9 cellular contexts compared by ENCODE assay signal in the genomic region with DNA sequence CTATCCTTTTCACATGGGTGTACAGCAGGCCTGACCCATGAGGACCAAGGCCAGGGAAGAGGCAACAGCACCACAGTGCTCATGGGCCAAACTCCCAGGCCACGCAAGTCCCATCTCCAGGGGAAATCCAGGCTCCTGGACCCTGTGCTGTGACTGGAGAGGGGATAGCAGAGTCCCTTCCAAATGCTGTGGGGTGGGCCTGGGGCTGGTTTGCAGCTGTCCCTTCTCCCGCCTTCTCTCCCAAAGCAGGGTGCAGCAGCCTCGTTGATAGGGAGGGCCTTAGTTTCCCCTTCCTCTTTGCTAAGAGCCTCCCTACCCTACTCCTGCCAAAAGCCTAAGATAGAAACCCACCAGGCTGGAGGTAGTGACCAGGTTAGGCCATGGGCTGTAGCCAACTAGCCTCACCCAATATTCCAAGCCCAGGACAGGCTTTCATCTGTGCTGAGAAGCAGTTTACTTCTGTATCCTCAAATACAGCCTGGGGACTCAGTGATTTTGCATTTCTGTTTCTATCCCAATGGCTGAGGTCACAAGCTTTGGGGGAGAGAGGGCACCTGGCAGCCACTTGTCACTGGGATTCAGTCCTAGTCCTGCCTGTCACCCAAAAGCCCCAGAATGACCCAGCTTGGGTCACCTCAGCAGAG. TPM values are rescaled to one million over a fixed set of nuclear protein-coding genes. Genes with fewer than 3 reads are reported as not detected.
DNase-seq lines count a peak whose midpoint lies in the region; ATAC-seq and TF ChIP-seq lines count a peak whose summit lies in the region.
"Had no signal": no experiment of that assay in that cellular context is flagged by ENCODE, and none has a peak within 500 bp of the region (broad histone marks: within the 10 kb centered on the region; RNA-seq: fewer than 3 reads in every experiment).

No MANE protein-coding gene starts in this region.

- no peaks in the 10 kb centered on the region for H3K9me3 Mint-ChIP-seq in activated CD8-positive, alpha-beta memory T cell treated with anti-CD3 and anti-CD28 coated beads, Interleukin-2, amount 10 ng/mL, durations not matched to agents 7 days and 5 days (ENCODE audit: low read depth)
- no peaks in the 10 kb centered on the region for H3K9me3 Mint-ChIP-seq in activated naive CD8-positive, alpha-beta T cell treated with anti-CD3 and anti-CD28 coated beads, Interleukin-2, amount 10 ng/mL, durations not matched to agents 7 days and 5 days
- no peaks in the 10 kb centered on the region for H3K9me3 Mint-ChIP-seq in osteocyte (ENCODE audit: unreplicated experiment)

- H3K36me3 ChIP-seq in right lobe of liver = peaks cover 0 to 35% (median 6%) of the 10 kb centered on the region in 4 donors
- peaks cover 8% of the 10 kb centered on the region for H3K36me3 ChIP-seq in thoracic aorta

- no CpG with 5 or more reads among the region's 3 CpGs for WGBS in right lobe of liver (ENCODE audit: insufficient coverage, low coverage, low lambda C conversion rate, missing lambda C conversion rate)

- intact Hi-C loops in right lobe of liver (cut with DNase I) = no loop called here

- no peaks in the 10 kb centered on the region for H3K27me3 Mint-ChIP-seq in activated CD8-positive, alpha-beta memory T cell treated with anti-CD3 and anti-CD28 coated beads, Interleukin-2, amount 10 ng/mL, durations not matched to agents 7 days and 5 days
- H3K27me3 Mint-ChIP-seq in activated naive CD8-positive, alpha-beta T cell treated with anti-CD3 and anti-CD28 coated beads, Interleukin-2, amount 10 ng/mL, durations not matched to agents 7 days and 5 days = no peaks in the 10 kb centered on the region
- no peaks in the 10 kb centered on the region for H3K27me3 Mint-ChIP-seq in osteocyte (ENCODE audit: unreplicated experiment)

- H3K36me3 Mint-ChIP-seq in activated CD8-positive, alpha-beta memory T cell treated with anti-CD3 and anti-CD28 coated beads, Interleukin-2, amount 10 ng/mL, durations not matched to agents 7 days and 5 days = peaks cover 4% of the 10 kb centered on the region
- H3K36me3 Mint-ChIP-seq in activated naive CD8-positive, alpha-beta T cell treated with anti-CD3 and anti-CD28 coated beads, Interleukin-2, amount 10 ng/mL, durations not matched to agents 7 days and 5 days = peaks cover 6% of the 10 kb centered on the region
- no peaks in the 10 kb centered on the region for H3K36me3 Mint-ChIP-seq in osteocyte (ENCODE audit: unreplicated experiment)

- H3K27me3 ChIP-seq in right lobe of liver = no peaks in the 10 kb centered on the region
- H3K27me3 ChIP-seq in thoracic aorta (replicated peaks; ENCODE audit: insufficient read depth) = no peaks in the 10 kb centered on the region

- H3K4me3 ChIP-seq in right lobe of liver (peak overlapping the region; percentile 63 to 98 (median 89)), thoracic aorta (peak overlapping the region; percentile 81)

- TF ChIP-seq CTCF in right lobe of liver (IDR thresholded peaks at IDR 0.05) (no peak), thoracic aorta (IDR thresholded peaks at IDR 0.05) (no peak), osteocyte (IDR thresholded peaks at IDR 0.05) (no peak)

- H3K27ac ChIP-seq in right lobe of liver (peak overlapping the region; percentile 88 to 98 (median 89)), thoracic aorta (peak overlapping the region; percentile 82 to 89)

- no peak for ATAC-seq in activated CD8-positive, alpha-beta memory T cell treated with anti-CD3 and anti-CD28 coated beads, Interleukin-2, amount 10 ng/mL, durations not matched to agents 7 days and 5 days
- ATAC-seq in activated naive CD8-positive, alpha-beta T cell treated with anti-CD3 and anti-CD28 coated beads, Interleukin-2, amount 10 ng/mL, durations not matched to agents 7 days and 5 days (ENCODE audit: low read depth) = no peak
- ATAC-seq in right lobe of liver = peak in 1 of 4 donors; percentile 1
- ATAC-seq in thoracic aorta (ENCODE audit: insufficient number of reproducible peaks, low FRiP score, low read depth) = no peak

- H3K9me3 ChIP-seq in right lobe of liver = no peaks in the 10 kb centered on the region
- H3K9me3 ChIP-seq in thoracic aorta = no peaks in the 10 kb centered on the region

- H3K4me3 Mint-ChIP-seq in activated CD8-positive, alpha-beta memory T cell treated with anti-CD3 and anti-CD28 coated beads, Interleukin-2, amount 10 ng/mL, durations not matched to agents 7 days and 5 days = peak overlapping the region; percentile 68
- peak overlapping the region; percentile 89 for H3K4me3 Mint-ChIP-seq in activated naive CD8-positive, alpha-beta T cell treated with anti-CD3 and anti-CD28 coated beads, Interleukin-2, amount 10 ng/mL, durations not matched to agents 7 days and 5 days
- H3K4me3 Mint-ChIP-seq in osteocyte (ENCODE audit: unreplicated experiment) = no peak overlapping the region

- peak overlapping the region; percentile 81 for H3K27ac Mint-ChIP-seq in activated CD8-positive, alpha-beta memory T cell treated with anti-CD3 and anti-CD28 coated beads, Interleukin-2, amount 10 ng/mL, durations not matched to agents 7 days and 5 days
- H3K27ac Mint-ChIP-seq in activated naive CD8-positive, alpha-beta T cell treated with anti-CD3 and anti-CD28 coated beads, Interleukin-2, amount 10 ng/mL, durations not matched to agents 7 days and 5 days = peak overlapping the region; percentile 95
- H3K27ac Mint-ChIP-seq in osteocyte (ENCODE audit: unreplicated experiment) = no peak overlapping the region

- DNase-seq in activated CD8-positive, alpha-beta memory T cell treated with anti-CD3 and anti-CD28 coated beads, Interleukin-2, amount 10 ng/mL, durations not matched to agents 7 days and 5 days = no peak
- no peak for DNase-seq in activated CD8-positive, alpha-beta memory T cell treated with anti-CD3 and anti-CD28 coated beads, Interleukin-2, amount 50 U/mL, for 4 hours
- DNase-seq in activated naive CD8-positive, alpha-beta T cell treated with anti-CD3 and anti-CD28 coated beads, Interleukin-2, amount 10 ng/mL, durations not matched to agents 7 days and 5 days = no peak
- no peak for DNase-seq in right lobe of liver
- no peak for DNase-seq in thoracic aorta (ENCODE audit: low spot score)
- no peak for DNase-seq in NCI-H748 (lab: John Stamatoyannopoulos, UW; ENCODE audit: unreplicated experiment)
- DNase-seq in cerebellum (ENCODE audit: low spot score) = no peak
- no peak for DNase-seq in osteocyte (ENCODE audit: extremely low spot score, unreplicated experiment)
- DNase-seq: SHP77 treated with DMSO at 0.1 percent for 48 hours had no signal

- TF ChIP-seq POLR2A in right lobe of liver (IDR thresholded peaks at IDR 0.05) = no peak

- H3K4me1 ChIP-seq in right lobe of liver (peaks cover 3 to 27% (median 10%) of the 10 kb centered on the region in 4 donors), thoracic aorta (ENCODE audit: control insufficient read depth in 1 of 2, low read depth in 2 of 2) (peaks cover 27 to 46% of the 10 kb centered on the region in 2 donors)

- POLR2A ChIA-PET in activated naive CD8-positive, alpha-beta T cell treated with anti-CD3 and anti-CD28 coated beads, Interleukin-2, amount 10 ng/mL, durations not matched to agents 7 days and 5 days (lab: Charles Lee) = interaction anchor here (0.8 to 2.5 kb wide), 5 partner anchors 18 to 117 kb away, joined by 3 to 14 read pairs (median 4); a partner anchor contains a TSS

- CTCF ChIA-PET in activated CD8-positive, alpha-beta memory T cell treated with anti-CD3 and anti-CD28 coated beads, Interleukin-2, amount 10 ng/mL, durations not matched to agents 7 days and 5 days (lab: Charles Lee) = interaction anchor here (1.0 kb wide), 1 partner anchor 217 kb away, joined by 3 read pairs; no protein-coding TSS in a partner anchor

- peaks cover 41% of the 10 kb centered on the region for H3K4me1 Mint-ChIP-seq in activated CD8-positive, alpha-beta memory T cell treated with anti-CD3 and anti-CD28 coated beads, Interleukin-2, amount 10 ng/mL, durations not matched to agents 7 days and 5 days
- peaks cover 34% of the 10 kb centered on the region for H3K4me1 Mint-ChIP-seq in activated naive CD8-positive, alpha-beta T cell treated with anti-CD3 and anti-CD28 coated beads, Interleukin-2, amount 10 ng/mL, durations not matched to agents 7 days and 5 days
- H3K4me1 Mint-ChIP-seq in osteocyte (ENCODE audit: unreplicated experiment) = peaks cover 11% of the 10 kb centered on the region

RNA-seq across cellular contexts. Expression of a gene that starts 1.4 kb away (rescaled TPM):
- 10 to 100 TPM; 39.6 to 48.0 TPM for total RNA-seq in activated CD8-positive, alpha-beta memory T cell treated with anti-CD3 and anti-CD28 coated beads, Interleukin-2, amount 10 ng/mL, durations not matched to agents 7 days and 5 days
- total RNA-seq in activated naive CD8-positive, alpha-beta T cell treated with anti-CD3 and anti-CD28 coated beads, Interleukin-2, amount 10 ng/mL, durations not matched to agents 7 days and 5 days = 10 to 100 TPM; 48.9 to 49.2 TPM
- total RNA-seq in right lobe of liver (100 to 1,000 TPM; 198 to 296 (median 222) TPM), thoracic aorta (100 to 1,000 TPM; 242 to 436 TPM), cerebellum (14.1 TPM), osteocyte (17.2 and 17.5 TPM in 2 replicates)

RNA-seq across cellular contexts. Expression of a gene that starts 13.6 kb away (rescaled TPM):
- total RNA-seq in activated CD8-positive, alpha-beta memory T cell treated with anti-CD3 and anti-CD28 coated beads, Interleukin-2, amount 10 ng/mL, durations not matched to agents 7 days and 5 days = not detected
- not detected for total RNA-seq in activated naive CD8-positive, alpha-beta T cell treated with anti-CD3 and anti-CD28 coated beads, Interleukin-2, amount 10 ng/mL, durations not matched to agents 7 days and 5 days
- total RNA-seq in right lobe of liver = 1 to 10 TPM in 1 of 6 experiments, under 1 TPM in 4, not detected in 1; 0.06 to 1.5 (median 0.31) TPM
- total RNA-seq in thoracic aorta = under 1 TPM in 1 of 2 donors, not detected in 1; 0.54 TPM
- 1.2 TPM for total RNA-seq in cerebellum
- total RNA-seq in osteocyte = not detected in 2 replicates

RNA-seq across cellular contexts. Expression of a gene that starts 24.6 kb away (rescaled TPM):
- 10 to 100 TPM; 71.2 to 86.2 TPM for total RNA-seq in activated CD8-positive, alpha-beta memory T cell treated with anti-CD3 and anti-CD28 coated beads, Interleukin-2, amount 10 ng/mL, durations not matched to agents 7 days and 5 days
- 10 to 100 TPM; 71.7 to 76.4 TPM for total RNA-seq in activated naive CD8-positive, alpha-beta T cell treated with anti-CD3 and anti-CD28 coated beads, Interleukin-2, amount 10 ng/mL, durations not matched to agents 7 days and 5 days
- total RNA-seq in right lobe of liver (10 to 100 TPM; 31.1 to 41.4 (median 36.5) TPM), thoracic aorta (10 to 100 TPM; 50.9 to 52.6 TPM), cerebellum (52.6 TPM), osteocyte (60.9 and 64.5 TPM in 2 replicates)

RNA-seq across cellular contexts. Expression of a gene that starts 26.5 kb away (rescaled TPM):
- total RNA-seq in activated CD8-positive, alpha-beta memory T cell treated with anti-CD3 and anti-CD28 coated beads, Interleukin-2, amount 10 ng/mL, durations not matched to agents 7 days and 5 days = 10 to 100 TPM; 78.3 to 80.8 TPM
- 10 to 100 TPM; 81.1 to 87.3 TPM for total RNA-seq in activated naive CD8-positive, alpha-beta T cell treated with anti-CD3 and anti-CD28 coated beads, Interleukin-2, amount 10 ng/mL, durations not matched to agents 7 days and 5 days
- total RNA-seq in right lobe of liver (10 to 100 TPM; 15.8 to 34.6 (median 30.5) TPM), thoracic aorta (10 to 100 TPM; 16.8 to 21.1 TPM), cerebellum (25.3 TPM), osteocyte (66.7 and 68.2 TPM in 2 replicates)

RNA-seq across cellular contexts. Expression of a gene that starts 36.9 kb away (rescaled TPM):
- 100 to 1,000 TPM in 1 of 2 experiments, 10 to 100 TPM in 1; 80.4 to 104 TPM for total RNA-seq in activated CD8-positive, alpha-beta memory T cell treated with anti-CD3 and anti-CD28 coated beads, Interleukin-2, amount 10 ng/mL, durations not matched to agents 7 days and 5 days
- 10 to 100 TPM; 57.3 to 65.7 TPM for total RNA-seq in activated naive CD8-positive, alpha-beta T cell treated with anti-CD3 and anti-CD28 coated beads, Interleukin-2, amount 10 ng/mL, durations not matched to agents 7 days and 5 days
- total RNA-seq in right lobe of liver = 10 to 100 TPM; 16.3 to 37.5 (median 23.3) TPM
- total RNA-seq in thoracic aorta = 10 to 100 TPM; 25.5 to 30.5 TPM
- total RNA-seq in cerebellum = 51.7 TPM
- total RNA-seq in osteocyte = 38.8 and 45.1 TPM in 2 replicates
